ENCODE assay signal across 14 cellular contexts in the genomic region with DNA sequence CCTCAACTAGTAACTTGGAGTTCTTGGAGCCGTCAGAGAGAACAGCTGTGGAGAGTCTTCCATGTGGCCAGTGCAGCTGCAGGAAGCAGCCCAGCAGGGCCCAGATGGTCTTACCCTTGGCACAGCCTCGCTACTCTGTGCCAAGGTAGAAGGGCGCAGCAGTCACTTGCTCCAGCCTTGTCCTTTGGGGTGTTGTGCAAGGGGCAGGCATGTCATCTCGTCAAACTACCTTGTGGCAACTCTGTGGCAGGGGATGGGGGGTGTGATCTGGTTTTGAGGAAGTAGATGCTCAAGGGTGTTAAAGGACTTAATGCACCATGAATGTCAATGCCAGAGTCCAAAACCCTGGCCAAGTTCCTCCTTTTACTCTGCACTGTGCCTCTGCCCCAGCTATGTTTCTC. TPM values are rescaled to one million over a fixed set of nuclear protein-coding genes. Genes with fewer than 3 reads are reported as not detected.
DNase-seq lines count a peak whose midpoint lies in the region; ATAC-seq, FAIRE-seq and TF ChIP-seq lines count a peak whose summit lies in the region.
"Had no signal": no experiment of that assay in that cellular context is flagged by ENCODE, and none has a peak within 500 bp of the region (broad histone marks: within the 10 kb centered on the region; RNA-seq: fewer than 3 reads in every experiment).

No MANE protein-coding gene starts in this region.

- RAD21 ChIA-PET in GM12878 (lab: Charles Lee; ENCODE audit: unreplicated experiment) = interaction anchor here (4.9 to 5.1 kb wide), 2 partner anchors 96 to 157 kb away, joined by 87 to 155 read pairs; partner anchors contain the start of gene BLOC1S4

- ATAC-seq in Right ventricle myocardium superior (ENCODE audit: poor library complexity) = peak; percentile 77
- peak; percentile 34 for ATAC-seq in GM12878
- peak; percentile 24 for ATAC-seq in lung (ENCODE audit: insufficient read depth, low FRiP score)
- ATAC-seq in upper lobe of right lung = peak; percentile 87
- no peak for ATAC-seq in HG03196 (IDR thresholded peaks at IDR 0.05; ENCODE audit: unreplicated experiment)

- no peak for TF ChIP-seq POLR2A in GM12878 (IDR thresholded peaks at IDR 0.05; ENCODE audit: low read depth, low read length)

- H3K27me3 ChIP-seq in right atrium auricular region = no peaks in the 10 kb centered on the region
- no peaks in the 10 kb centered on the region for H3K27me3 ChIP-seq in GM12878 (replicated peaks in 1 of 2; ENCODE audit: control insufficient read depth in 2 of 2, insufficient read depth in 2 of 2, low read length in 1 of 2)
- H3K27me3 ChIP-seq in lung (ENCODE audit: control insufficient read depth, insufficient read depth) = no peaks in the 10 kb centered on the region
- no peaks in the 10 kb centered on the region for H3K27me3 ChIP-seq in upper lobe of right lung

- H3K27ac ChIP-seq in right atrium auricular region (no peak overlapping the region), GM12878 (ENCODE audit: control insufficient read depth, insufficient read depth) (no peak overlapping the region), lung (ENCODE audit: low read depth in 1 of 2, low read length in 1 of 2) (no peak overlapping the region), upper lobe of right lung (no peak overlapping the region)
- H3K27ac ChIP-seq: PC-9 had no signal

- POLR2A ChIA-PET in GM12878 (lab: Charles Lee) = interaction anchor here (0.8 to 0.9 kb wide), 2 partner anchors 92 to 192 kb away, joined by 3 read pairs; no protein-coding TSS in a partner anchor

- no peak for TF ChIP-seq EP300 in GM12878 (IDR thresholded peaks at IDR 0.05; ENCODE audit: borderline replicate concordance in 1 of 2, control insufficient read depth in 1 of 2, low read depth in 2 of 2, low read length in 2 of 2)

- CTCF ChIA-PET in GM12878 (lab: Yijun Ruan, JAX) = interaction anchor here (2.9 to 10.4 kb wide), 4 partner anchors 21 to 200 kb away, joined by 13 to 300 read pairs (median 150); partner anchors contain the start of genes BLOC1S4 and KIAA0232

- DNase-seq in Right ventricle myocardium superior (peak; percentile 76), right atrium auricular region (ENCODE audit: low spot score) (no peak), GM12878 (ENCODE audit: low read depth, low spot score) (no peak), lung (ENCODE audit: low spot score) (peak; percentile 51), upper lobe of right lung (peak; percentile 79), iPS-NIHi7 (ENCODE audit: extremely low spot score) (no peak)
- no peak for DNase-seq in activated CD4-positive, alpha-beta T cell treated with anti-CD3 and anti-CD28 coated beads, Interleukin-2, amount 50 U/mL, for 4 hours
- DNase-seq: DMS79, H7, NCI-H2081 treated with DMSO at 0.1 percent for 48 hours had no signal

- no peak overlapping the region for H2AFZ ChIP-seq in GM12878 (ENCODE audit: control insufficient read depth, low read depth, low read length)
- H2AFZ ChIP-seq: PC-9 had no signal

- TF ChIP-seq CTCF in right atrium auricular region (IDR thresholded peaks at IDR 0.05) (no peak), GM12878 (IDR thresholded peaks at IDR 0.05 in 2 of 3, conservative IDR thresholded peaks at IDR 0.05 in 1 of 3; ENCODE audit: control insufficient read depth in 2 of 3, extremely low read depth in 1 of 3, insufficient read depth in 1 of 3, low read depth in 3 of 3, low read length in 3 of 3) (no peak), lung (IDR thresholded peaks at IDR 0.05; ENCODE audit: control extremely low read depth, extremely low read depth) (no peak), upper lobe of right lung (IDR thresholded peaks at IDR 0.05) (no peak)

- SMC1A ChIA-PET in GM12878 (lab: Charles Lee; ENCODE audit: uncharacterized antibody, unreplicated experiment) = interaction anchor here (1.0 to 6.6 kb wide), 4 partner anchors 7 to 156 kb away, joined by 3 to 153 read pairs (median 56); no protein-coding TSS in a partner anchor

- H3K4me2 ChIP-seq in GM12878 (ENCODE audit: control insufficient read depth, insufficient read depth) = no peak overlapping the region
- H3K4me2 ChIP-seq: PC-9 had no signal

- H4K20me1 ChIP-seq in GM12878 (ENCODE audit: control insufficient read depth, insufficient read depth) = no peaks in the 10 kb centered on the region

- H3K36me3 ChIP-seq in right atrium auricular region = peaks cover 86% of the 10 kb centered on the region
- H3K36me3 ChIP-seq in GM12878 (ENCODE audit: control insufficient read depth in 2 of 2, insufficient read depth in 2 of 2, low read length in 1 of 2) = peaks cover 16 to 25% of the 10 kb centered on the region in 2 experiments
- H3K36me3 ChIP-seq in lung (ENCODE audit: control insufficient read depth in 2 of 2, insufficient read depth in 2 of 2, low read length in 2 of 2) = peaks cover 18 to 48% of the 10 kb centered on the region in 2 donors
- H3K36me3 ChIP-seq in upper lobe of right lung = peaks cover 72% of the 10 kb centered on the region

- H3K79me2 ChIP-seq in GM12878 (ENCODE audit: control insufficient read depth, insufficient read depth, low read length) = no peaks in the 10 kb centered on the region

- H3K9me3 ChIP-seq in right atrium auricular region (no peaks in the 10 kb centered on the region), GM12878 (replicated peaks; ENCODE audit: control insufficient read depth, insufficient read depth, low read length) (no peaks in the 10 kb centered on the region), lung (ENCODE audit: control insufficient read depth in 2 of 2, insufficient read depth in 1 of 2, low read length in 1 of 2) (no peaks in the 10 kb centered on the region), upper lobe of right lung (no peaks in the 10 kb centered on the region)

- H3K9ac ChIP-seq in GM12878 (ENCODE audit: control insufficient read depth, insufficient read depth, low read length) = no peak overlapping the region

- WGBS in GM12878 (ENCODE audit: insufficient coverage, insufficient replicate concordance, low lambda C conversion rate, missing lambda C conversion rate) = 60% methylated on average over 4 of the region's 4 CpGs
- WGBS in lung, 2 donors = 38 to 52% methylated on average over 4 of the region's 4 CpGs

- intact Hi-C loops in Right ventricle myocardium superior (cut with DNase I) = loop anchor here (2.0 kb wide), 1 partner anchor 155 kb away; no protein-coding TSS in a partner anchor
- intact Hi-C loops in GM12878 (cut with micrococcal nuclease; ENCODE audit: unreplicated experiment) = loop anchor here (2.0 kb wide), 1 partner anchor 97 kb away; no protein-coding TSS in a partner anchor
- intact Hi-C loops in upper lobe of right lung (cut with DNase I) = loop anchor here (5.0 kb wide), 1 partner anchor 153 kb away; no protein-coding TSS in a partner anchor

- no TSS peak for BruUV-seq in GM12878 (replicated peaks; lab: Mats Ljungman, UMichigan)

- no peak overlapping the region for H3K4me3 ChIP-seq in right atrium auricular region
- no peak overlapping the region for H3K4me3 ChIP-seq in GM12878
- no peak overlapping the region for H3K4me3 ChIP-seq in lung
- no peak overlapping the region for H3K4me3 ChIP-seq in upper lobe of right lung
- H3K4me3 ChIP-seq: PC-9 had no signal

- no peak for FAIRE-seq in GM12878 (lab: Jason Lieb, UNC)
- FAIRE-seq: endometrium, GM12892 had no signal

- H3K4me1 ChIP-seq in right atrium auricular region (peaks cover 0 to 12% of the 10 kb centered on the region in 2 donors), GM12878 (ENCODE audit: control insufficient read depth, insufficient read depth, low read length) (no peaks in the 10 kb centered on the region), lung (ENCODE audit: control insufficient read depth in 2 of 2, insufficient read depth in 2 of 2, low read length in 2 of 2) (no peaks in the 10 kb centered on the region), upper lobe of right lung (peaks cover 21% of the 10 kb centered on the region)

- in situ Hi-C loops in GM12878 (cut with MboI) = no loop called here

- TF ChIP-seq RAD21 in GM12878 (IDR thresholded peaks at IDR 0.05; ENCODE audit: insufficient read depth, low read depth, low read length) = no peak

RNA-seq across cellular contexts. Expression of gene TBC1D14, which starts 34.2 kb away (rescaled TPM):
- total RNA-seq in Right ventricle myocardium superior (33.1 TPM), right atrium auricular region (10 to 100 TPM; 33.7 to 34.0 TPM), GM12878 (2014; rRNA removed) (39.3 and 40.6 TPM in 2 replicates), GM12878 (2014; rRNA removed; fragmentation: Illumina TruSeq; extraction: Trizol) (31.6 and 33.1 TPM in 2 replicates), GM12878 (2021) (32.1 and 38.1 TPM in 2 replicates), lung (10 to 100 TPM; 34.2 to 60.1 TPM), upper lobe of right lung (51.8 TPM)
- total RNA-seq in GM12878 (2013; cell fraction: nucleolus; rRNA removed) = 34.3 and 34.9 TPM in 2 replicates
- polyA plus RNA-seq in GM12878 (2011; ENCODE audit: low read depth) = 13.2 TPM
- polyA plus RNA-seq in GM12878 (2011; rRNA removed) (23.3 and 27.3 TPM in 2 replicates), GM12878 (2014; fragmentation: Illumina TruSeq; extraction: Trizol) (21.3 and 30.1 TPM in 2 replicates), GM12878 (2014; fragmentation: Nextera tagmentation; extraction: Ambion mirVana) (1 to 10 TPM in 1 of 2 experiments, under 1 TPM in 1; 0.87 to 1.1 TPM), GM12878 (2014; rRNA removed) (32.9 and 33.9 TPM in 2 replicates), GM12878 (2016; fragmentation: Nextera tagmentation; extraction: Ambion mirVana) (10 to 100 TPM; 29.0 to 30.0 TPM), lung (10 to 100 TPM; 15.1 to 58.6 TPM)
- polyA plus RNA-seq in GM12878 (2011; cell fraction: cytosol; rRNA removed) = 26.0 and 27.3 TPM in 2 replicates
- 21.3 and 25.6 TPM in 2 replicates for polyA plus RNA-seq in GM12878 (2011; cell fraction: nucleus; rRNA removed)
- polyA plus RNA-seq in GM12878 (2012) = 17.7 TPM in 2 replicates
- polyA minus RNA-seq in GM12878 (2011; rRNA and poly(A)+ RNA removed) = 22.7 and 28.6 TPM in 2 replicates
- polyA minus RNA-seq in GM12878 (2011; cell fraction: cytosol; rRNA and poly(A)+ RNA removed) = 9.1 and 13.3 TPM in 2 replicates
- polyA minus RNA-seq in GM12878 (2011; cell fraction: nucleus; rRNA and poly(A)+ RNA removed) = 10.4 and 17.0 TPM in 2 replicates

Comparison
In these comparisons a context has a peak if more than half of its experiments do, and no peak if none do; other contexts are left out.
1. DNase-seq: peak in Right ventricle myocardium superior (single experiment), lung (single experiment) and upper lobe of right lung (single experiment); none in right atrium auricular region (single experiment), GM12878 (single experiment), iPS-NIHi7 (single experiment) and activated CD4-positive, alpha-beta T cell treated with anti-CD3 and anti-CD28 coated beads, Interleukin-2, amount 50 U/mL, for 4 hours (0 of 2).